In genomic region chr6:110873981-110874879, GRCh38 we compare ENCODE assay signal across 8 cellular contexts. TPM values are rescaled to one million over a fixed set of nuclear protein-coding genes. Genes with fewer than 3 reads are reported as not detected.
A peak's percentile ranks its signal among the peaks of the same experiment; 100 is the strongest.
DNase-seq lines count a peak whose midpoint lies in the region; ATAC-seq and TF ChIP-seq lines count a peak whose summit lies in the region.

TSS of gene AMD1 (plus strand) at chr6:110874785. CDS start at chr6:110875106, 321 bp downstream.

- intact Hi-C loops in activated CD4-positive, alpha-beta T cell treated with anti-CD3 and anti-CD28 coated beads for 36 hours (cut with DNase I, micrococcal nuclease): loop anchor here (1.0 to 10.0 kb wide), 12 partner anchors 59 to 1491 kb away; partner anchors contain the start of genes CDK19 (in 2 of the 2), REV3L (in 2 of the 2), AK9 (in 1 of the 2) and CD164 (in 1 of the 2)

- DNase-seq in Ammon's horn (ENCODE audit: low spot score) (peak; percentile 99), GM19238 (ENCODE audit: insufficient read length, low spot score) (peak; percentile 95), NCI-H524 (lab: John Stamatoyannopoulos, UW) (peak; percentile 84 to 97), choroid plexus epithelial cell (ENCODE audit: low read depth) (peak; percentile 99), kidney glomerular epithelial cell (lab: John Stamatoyannopoulos, UW) (peak; percentile 96)
- peak; percentile 97 for DNase-seq in activated CD4-positive, alpha-beta T cell treated with anti-CD3 and anti-CD28 coated beads for 36 hours
- DNase-seq in stimulated activated CD4-positive, alpha-beta T cell treated with anti-CD3 and anti-CD28 coated beads, Interleukin-1b, Interleukin-23, amount 100 ng/mL, for 1 hour (ENCODE audit: low read depth in 2 of 2): peak; percentile 83 to 86

- H3K9me3 Mint-ChIP-seq in activated CD4-positive, alpha-beta T cell treated with anti-CD3 and anti-CD28 coated beads for 36 hours (ENCODE audit: low read depth): no peaks in the 10 kb centered on the region

- no peaks in the 10 kb centered on the region for H3K27me3 Mint-ChIP-seq in activated CD4-positive, alpha-beta T cell treated with anti-CD3 and anti-CD28 coated beads for 36 hours

- CTCF ChIA-PET in activated CD4-positive, alpha-beta T cell treated with anti-CD3 and anti-CD28 coated beads for 36 hours (lab: Charles Lee): interaction anchor here (0.6 to 2.3 kb wide), 10 partner anchors 12 to 346 kb away, joined by 3 to 14 read pairs (median 4); partner anchors contain the start of gene CDK19

- peaks cover 23% of the 10 kb centered on the region for H3K36me3 Mint-ChIP-seq in activated CD4-positive, alpha-beta T cell treated with anti-CD3 and anti-CD28 coated beads for 36 hours (ENCODE audit: low read depth)

- H3K4me1 Mint-ChIP-seq in activated CD4-positive, alpha-beta T cell treated with anti-CD3 and anti-CD28 coated beads for 36 hours: peaks cover 25% of the 10 kb centered on the region

- peak within 1 kb of the TSS; percentile 98 for H3K27ac Mint-ChIP-seq in activated CD4-positive, alpha-beta T cell treated with anti-CD3 and anti-CD28 coated beads for 36 hours

- POLR2A ChIA-PET in activated CD4-positive, alpha-beta T cell treated with anti-CD3 and anti-CD28 coated beads for 36 hours (lab: Charles Lee): interaction anchor here (0.6 to 7.4 kb wide), 20 partner anchors 8 to 385 kb away, joined by 3 to 231 read pairs (median 6); partner anchors contain the start of genes CDK19, GTF3C6 and RPF2

- ATAC-seq in HG03442 (IDR thresholded peaks at IDR 0.05; ENCODE audit: unreplicated experiment): peak; percentile 68
- ATAC-seq in activated CD4-positive, alpha-beta T cell treated with anti-CD3 and anti-CD28 coated beads for 36 hours: peak; percentile 79

- no peak for TF ChIP-seq CTCF in choroid plexus epithelial cell (conservative IDR thresholded peaks at IDR 0.05; ENCODE audit: low read depth, low read length)

- peak within 1 kb of the TSS; percentile 93 for H3K4me3 Mint-ChIP-seq in activated CD4-positive, alpha-beta T cell treated with anti-CD3 and anti-CD28 coated beads for 36 hours

- peak within 1 kb of the TSS; percentile 82 for H3K4me3 ChIP-seq in choroid plexus epithelial cell (ENCODE audit: low read depth, low read length)

RNA-seq across cellular contexts. Expression of gene AMD1, which starts in this region (rescaled TPM):
- 100 to 1,000 TPM in 1 of 2 experiments, 10 to 100 TPM in 1; 90.5 to 127 TPM for total RNA-seq in activated CD4-positive, alpha-beta T cell treated with anti-CD3 and anti-CD28 coated beads for 36 hours

Comparison
In these comparisons a context has a peak if more than half of its experiments do, and no peak if none do; other contexts are left out.
1. Peak in every context shown above with its lines: DNase-seq, ATAC-seq and H3K4me3 ChIP-seq.